21 cellular contexts compared by ENCODE assay signal in the genomic region with DNA sequence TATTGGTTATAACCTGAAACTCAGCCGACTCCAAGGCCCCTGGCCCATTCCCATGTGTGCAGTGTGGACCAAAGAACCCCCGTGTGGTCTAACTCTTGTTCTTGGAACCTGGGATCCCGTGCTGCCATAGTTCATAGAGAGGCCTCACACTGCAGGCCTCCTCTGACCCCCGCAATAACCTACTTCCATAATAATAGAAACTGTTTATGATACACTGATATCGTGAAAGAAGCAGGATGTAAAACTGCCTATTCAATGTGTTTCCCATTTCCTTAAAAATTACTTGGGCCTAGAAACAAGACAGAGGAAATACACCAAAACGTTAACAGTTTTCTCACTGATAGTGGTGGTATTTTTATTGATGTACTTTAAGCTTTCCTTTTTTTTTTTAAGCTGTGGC.
"Had no signal": no experiment of that assay in that cellular context is flagged by ENCODE, and none has a peak within 500 bp of the region (broad histone marks: within the 10 kb centered on the region; RNA-seq: fewer than 3 reads in every experiment).

No MANE protein-coding gene starts in this region.

- DNase-seq: IMR-90, Kasumi-1, MM.1S, NCI-H1092 treated with DMSO at 0.1 percent for 48 hours, NCI-H1436, NCI-H187, NCI-H2029, NCI-H2081 treated with DMSO at 0.1 percent for 48 hours, NCI-H2171, NCI-H226, NCI-H446, NCI-H510A, NCI-H524 treated with DMSO at 0.1 percent for 48 hours, NCI-H69, NCI-H774, PC-3, SHP77, SK-N-SH had no signal

- H3K9ac ChIP-seq: KMS-11, SK-N-SH had no signal

- ATAC-seq: Panc1, PC-3 had no signal

- H3K9me3 ChIP-seq: SK-N-SH had no signal

- H3K27ac ChIP-seq: KMS-11, RWPE1 had no signal

- H3K4me2 ChIP-seq: KMS-11, SK-N-SH had no signal
